In the genomic region with DNA sequence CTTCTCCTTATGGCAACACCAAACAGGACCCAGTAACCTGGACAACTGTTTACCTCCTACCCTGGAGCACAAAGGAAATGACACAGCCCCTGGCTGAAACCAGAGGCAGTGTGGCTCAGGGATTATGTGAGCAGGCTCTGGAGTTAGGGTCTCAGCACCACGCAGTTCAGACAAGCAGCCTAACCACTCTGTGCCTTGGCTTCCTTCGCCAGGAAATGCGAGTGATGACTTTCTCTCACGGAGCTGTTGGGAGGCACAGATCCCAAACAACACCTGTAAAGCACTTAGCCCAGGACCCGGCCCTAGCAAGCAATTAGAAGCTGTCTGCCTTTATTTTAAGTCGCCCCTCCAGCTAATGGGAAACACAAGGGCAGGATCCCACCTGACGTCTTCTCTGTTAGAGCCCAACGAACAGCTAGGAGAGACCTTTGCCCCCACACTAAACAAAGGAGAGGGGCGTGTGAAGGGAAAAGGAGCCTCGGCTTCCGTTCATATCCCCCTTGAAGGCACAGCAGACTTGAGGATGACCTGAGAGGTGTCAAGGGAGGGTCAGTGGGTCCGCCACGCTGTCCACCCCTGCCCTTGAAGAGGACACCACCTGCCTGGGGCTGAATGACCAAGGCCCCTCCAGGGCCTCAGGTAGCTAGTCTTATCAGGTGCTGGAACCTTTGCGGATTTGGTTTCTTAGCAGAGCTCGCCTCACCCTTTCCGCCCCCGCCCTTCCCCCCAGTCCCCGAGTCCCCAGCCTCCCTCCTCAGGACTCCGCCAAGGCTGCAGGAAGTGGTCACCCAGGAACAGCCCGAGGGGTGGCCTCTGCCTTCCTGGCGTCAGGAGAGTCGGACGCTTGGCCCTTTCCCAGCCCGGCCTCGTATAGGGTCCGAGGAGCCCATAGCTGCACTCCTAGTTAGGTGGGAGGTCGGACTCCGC, we compare ENCODE assay signal across 8 cellular contexts. TPM values are rescaled to one million over a fixed set of nuclear protein-coding genes. Genes with fewer than 3 reads are reported as not detected.
DNase-seq lines count a peak whose midpoint lies in the region; ATAC-seq and TF ChIP-seq lines count a peak whose summit lies in the region.

No MANE protein-coding gene starts in this region.

- no peaks in the 10 kb centered on the region for H3K27me3 ChIP-seq in CD4-positive, alpha-beta memory T cell (ENCODE audit: insufficient read depth, low read length)
- H3K27me3 ChIP-seq in SK-N-SH (ENCODE audit: insufficient read depth) (no peaks in the 10 kb centered on the region), smooth muscle cell (ENCODE audit: low read depth) (no peaks in the 10 kb centered on the region)

- WGBS in SK-N-SH (ENCODE audit: low lambda C conversion rate), result 74% methylated on average over 26 of the region's 28 CpGs
- 16% methylated on average over 28 of the region's 28 CpGs for WGBS in smooth muscle cell (ENCODE audit: low lambda C conversion rate)

- peak overlapping the region; percentile 98 for H2AFZ ChIP-seq in SK-N-SH (ENCODE audit: low read depth)
- H2AFZ ChIP-seq in smooth muscle cell (ENCODE audit: low read depth), result peak overlapping the region; percentile 94

- TF ChIP-seq EP300 in SK-N-SH (IDR thresholded peaks at IDR 0.05; ENCODE audit: borderline replicate concordance in 1 of 2, low read depth in 1 of 2, low read length in 1 of 2), result no peak

- H3K9me2 ChIP-seq in SK-N-SH, result no peaks in the 10 kb centered on the region

- CTCF ChIA-PET in CD4-positive, alpha-beta memory T cell (lab: Charles Lee; ENCODE audit: partially characterized antibody), result interaction anchor here (0.7 to 13.2 kb wide), 12 partner anchors 11 to 104 kb away, joined by 3 to 294 read pairs (median 6); partner anchors contain the start of gene SRP9
- CTCF ChIA-PET in SK-N-SH (lab: Yijun Ruan, JAX), result interaction anchor here (0.7 to 3.9 kb wide), 10 partner anchors 13 to 406 kb away, joined by 3 to 21 read pairs (median 4); partner anchors contain the start of gene SRP9

- H3K27me3 Mint-ChIP-seq in CD4-positive, alpha-beta memory T cell, result no peaks in the 10 kb centered on the region
- H3K27me3 Mint-ChIP-seq in HFFc6 (ENCODE audit: insufficient read depth), result no peaks in the 10 kb centered on the region; the same call in 1 of the 2 replicates

- H3K4me3 ChIP-seq in CD4-positive, alpha-beta memory T cell (ENCODE audit: low read length in 2 of 2), result peak overlapping the region; percentile 89 to 98
- H3K4me3 ChIP-seq in SK-N-SH (ENCODE audit: low read depth in 2 of 2, low read length in 1 of 2) (peak overlapping the region; percentile 78 to 89), smooth muscle cell (peak overlapping the region; percentile 93)

- H3K27ac Mint-ChIP-seq in CD4-positive, alpha-beta memory T cell, result peak overlapping the region; percentile 93 to 97 (median 96)
- H3K27ac Mint-ChIP-seq in HFFc6, result peak overlapping the region; percentile 88

- peaks cover 22 to 46% of the 10 kb centered on the region in 2 donors for H3K36me3 Mint-ChIP-seq in CD4-positive, alpha-beta memory T cell
- no peaks in the 10 kb centered on the region for H3K36me3 Mint-ChIP-seq in HFFc6 (ENCODE audit: low read depth)

- intact Hi-C loops in CD4-positive, alpha-beta memory T cell (cut with micrococcal nuclease), result loop anchor here (1.0 to 5.0 kb wide), 5 partner anchors 15 to 181 kb away; partner anchors contain the start of gene H3-3A

- peak overlapping the region; percentile 94 for H3K4me2 ChIP-seq in SK-N-SH
- H3K4me2 ChIP-seq in smooth muscle cell, result peak overlapping the region; percentile 91

- H3K79me2 ChIP-seq in SK-N-SH (ENCODE audit: insufficient read depth) (peaks cover 7% of the 10 kb centered on the region; the same call in 1 of the 2 replicates), smooth muscle cell (ENCODE audit: low read depth) (peaks cover 3% of the 10 kb centered on the region)

- peak; percentile 45 to 72 (median 50) for DNase-seq in CD4-positive, alpha-beta memory T cell
- DNase-seq in HFFc6, result peak; percentile 36
- peak; percentile 41 for DNase-seq in SK-N-SH
- DNase-seq in T47D (ENCODE audit: low read depth in 1 of 2, low spot score in 1 of 2), result peak; percentile 73 to 78
- peak; percentile 86 for DNase-seq in islet precursor cell
- DNase-seq in smooth muscle cell (lab: John Stamatoyannopoulos, UW; ENCODE audit: unreplicated experiment), result no peak
- no peak for DNase-seq in NCI-H226

- POLR2A ChIA-PET in CD4-positive, alpha-beta memory T cell (lab: Charles Lee; ENCODE audit: partially characterized antibody), result interaction anchor here (0.7 to 17.9 kb wide), 29 partner anchors 9 to 527 kb away, joined by 3 to 730 read pairs (median 8); partner anchors contain the start of genes EPHX1, H3-3A, LBR and PARP1
- POLR2A ChIA-PET in SK-N-SH (lab: Yijun Ruan, JAX), result interaction anchor here (1.1 kb wide), 1 partner anchor 104 kb away, joined by 3 read pairs; the partner anchor contains the start of gene SRP9

- no peak for TF ChIP-seq RAD21 in SK-N-SH (IDR thresholded peaks at IDR 0.05; ENCODE audit: low read length)

- peaks cover 41 to 65% (median 52%) of the 10 kb centered on the region in 4 donors for H3K4me1 Mint-ChIP-seq in CD4-positive, alpha-beta memory T cell
- H3K4me1 Mint-ChIP-seq in HFFc6 (ENCODE audit: low read depth), result peaks cover 44% of the 10 kb centered on the region

- H4K20me1 ChIP-seq in SK-N-SH (ENCODE audit: insufficient read depth) (no peaks in the 10 kb centered on the region), smooth muscle cell (ENCODE audit: low read depth) (peaks cover 31% of the 10 kb centered on the region)

- no peak for ATAC-seq in HG03342 (IDR thresholded peaks at IDR 0.05; ENCODE audit: unreplicated experiment)

- TF ChIP-seq CTCF in HFFc6 (IDR thresholded peaks at IDR 0.05) (no peak), SK-N-SH (IDR thresholded peaks at IDR 0.05) (no peak), smooth muscle cell (IDR thresholded peaks at IDR 0.05; ENCODE audit: borderline replicate concordance, insufficient read depth, poor library complexity, severe bottlenecking) (no peak)

- H3K36me3 ChIP-seq in CD4-positive, alpha-beta memory T cell (ENCODE audit: insufficient read depth, low read length), result peaks cover 30% of the 10 kb centered on the region
- H3K36me3 ChIP-seq in SK-N-SH (replicated peaks in 1 of 2; ENCODE audit: control insufficient read depth in 1 of 2, insufficient read depth in 2 of 2, low read length in 1 of 2), result no peaks in the 10 kb centered on the region
- H3K36me3 ChIP-seq in smooth muscle cell (ENCODE audit: low read depth), result no peaks in the 10 kb centered on the region

- H3F3A ChIP-seq in SK-N-SH (replicated peaks; ENCODE audit: insufficient read depth), result peaks cover 4% of the 10 kb centered on the region
- no peaks in the 10 kb centered on the region for H3F3A ChIP-seq in smooth muscle cell (ENCODE audit: low read depth)

- H3K9ac ChIP-seq in SK-N-SH (peak overlapping the region; percentile 85), smooth muscle cell (ENCODE audit: low read depth) (peak overlapping the region; percentile 70)

- H3K4me1 ChIP-seq in CD4-positive, alpha-beta memory T cell (ENCODE audit: insufficient read depth, low read length), result peaks cover 55% of the 10 kb centered on the region
- peaks cover 0 to 34% of the 10 kb centered on the region in 2 experiments; a peak in 1 of 4 replicates for H3K4me1 ChIP-seq in SK-N-SH (ENCODE audit: control insufficient read depth in 1 of 2, insufficient read depth in 2 of 2, low read depth in 1 of 2, low read length in 1 of 2)
- H3K4me1 ChIP-seq in smooth muscle cell (ENCODE audit: low read depth), result no peaks in the 10 kb centered on the region

- peak overlapping the region; percentile 95 to 99 (median 98) for H3K4me3 Mint-ChIP-seq in CD4-positive, alpha-beta memory T cell
- peak overlapping the region; percentile 94 for H3K4me3 Mint-ChIP-seq in HFFc6

- no peaks in the 10 kb centered on the region for H3K9me3 Mint-ChIP-seq in CD4-positive, alpha-beta memory T cell
- H3K9me3 Mint-ChIP-seq in HFFc6, result no peaks in the 10 kb centered on the region

- in situ Hi-C loops in T47D (cut with HindIII; ENCODE audit: low pct_unique_long_range_greater_than_20kb, low sequenced_read_pairs), result no loop called here

- no peaks in the 10 kb centered on the region for H3K9me3 ChIP-seq in CD4-positive, alpha-beta memory T cell (ENCODE audit: control insufficient read depth in 1 of 2, low read length in 2 of 2)
- H3K9me3 ChIP-seq in SK-N-SH (no peaks in the 10 kb centered on the region), smooth muscle cell (replicated peaks; ENCODE audit: low read depth) (no peaks in the 10 kb centered on the region)

- H3K27ac ChIP-seq in CD4-positive, alpha-beta memory T cell (ENCODE audit: low read depth, low read length), result peak overlapping the region; percentile 84
- H3K27ac ChIP-seq in SK-N-SH (ENCODE audit: low read depth in 2 of 2, low read length in 1 of 2) (peak overlapping the region; percentile 7 to 46; a peak in 1 of 4 replicates), smooth muscle cell (ENCODE audit: low read depth) (peak overlapping the region; percentile 11)

RNA-seq across cellular contexts. Expression of gene TMEM63A, which starts 0.8 kb away (rescaled TPM):
- 100 to 1,000 TPM; 476 to 507 TPM for total RNA-seq in CD4-positive, alpha-beta memory T cell
- polyA plus RNA-seq in CD4-positive, alpha-beta memory T cell, result 10 to 100 TPM; 46.2 to 79.5 TPM
- total RNA-seq in HFFc6 (2021; fragmentation: NEBNext Ultra II Directional; extraction: Animal tissue kit (Norgen Biotek cat#: 25700)), result 10 to 100 TPM; 18.9 to 29.1 (median 22.0) TPM
- 13.5 and 18.5 TPM in 2 replicates for polyA plus RNA-seq in SK-N-SH (2012; rRNA removed)
- polyA plus RNA-seq in SK-N-SH (2012; cell fraction: cytosol; rRNA removed), result 3.2 and 5.1 TPM in 2 replicates
- polyA plus RNA-seq in SK-N-SH (2012; cell fraction: nucleus; rRNA removed), result 83.1 and 85.6 TPM in 2 replicates
- 12.0 and 12.3 TPM in 2 replicates for total RNA-seq in smooth muscle cell
- polyA plus RNA-seq in smooth muscle cell, result 10.9 and 17.9 TPM in 2 replicates

RNA-seq across cellular contexts. Expression of gene LEFTY1, which starts 7.6 kb away (rescaled TPM):
- under 1 TPM; 0.55 to 0.75 TPM for total RNA-seq in CD4-positive, alpha-beta memory T cell
- not detected for polyA plus RNA-seq in CD4-positive, alpha-beta memory T cell
- total RNA-seq in HFFc6 (2021; fragmentation: NEBNext Ultra II Directional; extraction: Animal tissue kit (Norgen Biotek cat#: 25700)), result not detected
- polyA plus RNA-seq in SK-N-SH (2012; rRNA removed) (0.05 and 0.07 TPM in 2 replicates), smooth muscle cell (0.46 TPM in 1 of 2 replicates, not detected in the other)
- polyA plus RNA-seq in SK-N-SH (2012; cell fraction: cytosol; rRNA removed), result 0.04 and 0.05 TPM in 2 replicates
- 0.33 and 0.50 TPM in 2 replicates for polyA plus RNA-seq in SK-N-SH (2012; cell fraction: nucleus; rRNA removed)
- total RNA-seq in smooth muscle cell, result not detected in 2 replicates

RNA-seq across cellular contexts. Expression of gene PYCR2, which starts 42.7 kb away (rescaled TPM):
- 100 to 1,000 TPM; 102 to 116 TPM for total RNA-seq in CD4-positive, alpha-beta memory T cell
- polyA plus RNA-seq in CD4-positive, alpha-beta memory T cell, result 10 to 100 TPM; 73.6 to 86.6 TPM
- 10 to 100 TPM; 50.7 to 56.3 (median 52.8) TPM for total RNA-seq in HFFc6 (2021; fragmentation: NEBNext Ultra II Directional; extraction: Animal tissue kit (Norgen Biotek cat#: 25700))
- polyA plus RNA-seq in SK-N-SH (2012; rRNA removed), result 95.3 and 124 TPM in 2 replicates
- 49.6 and 70.6 TPM in 2 replicates for polyA plus RNA-seq in SK-N-SH (2012; cell fraction: cytosol; rRNA removed)
- 175 and 177 TPM in 2 replicates for polyA plus RNA-seq in SK-N-SH (2012; cell fraction: nucleus; rRNA removed)
- 15.1 and 20.1 TPM in 2 replicates for total RNA-seq in smooth muscle cell
- polyA plus RNA-seq in smooth muscle cell, result 40.5 and 44.3 TPM in 2 replicates

RNA-seq across cellular contexts. Expression of gene LEFTY2, which starts 59.7 kb away (rescaled TPM):
- total RNA-seq in CD4-positive, alpha-beta memory T cell, result not detected
- polyA plus RNA-seq in CD4-positive, alpha-beta memory T cell, result not detected
- not detected for total RNA-seq in HFFc6 (2021; fragmentation: NEBNext Ultra II Directional; extraction: Animal tissue kit (Norgen Biotek cat#: 25700))
- polyA plus RNA-seq in SK-N-SH (2012; rRNA removed) (not detected in 2 replicates), smooth muscle cell (0.25 and 2.3 TPM in 2 replicates)
- polyA plus RNA-seq in SK-N-SH (2012; cell fraction: cytosol; rRNA removed), result 0.01 TPM in 1 of 2 replicates, not detected in the other
- not detected in 2 replicates for polyA plus RNA-seq in SK-N-SH (2012; cell fraction: nucleus; rRNA removed)
- 0.09 and 0.36 TPM in 2 replicates for total RNA-seq in smooth muscle cell

Comparison
In these comparisons a context has a peak if more than half of its experiments do, and no peak if none do; other contexts are left out.
1. DNase-seq: peak in CD4-positive, alpha-beta memory T cell (5 of 5), HFFc6 (single experiment), SK-N-SH (single experiment), T47D (2 of 2) and islet precursor cell (single experiment); none in smooth muscle cell (single experiment) and NCI-H226 (single experiment).
2. H3K27ac ChIP-seq: peak in every context shown above with its lines; median percentile 84 in CD4-positive, alpha-beta memory T cell; 26 in SK-N-SH; 11 in smooth muscle cell.
3. RNA of gene TMEM63A, which starts 0.8 kb away (total RNA-seq): 476 to 507 TPM in CD4-positive, alpha-beta memory T cell; 18.9 to 29.1 TPM in HFFc6 and 12.0 to 12.3 TPM in smooth muscle cell; every median in the first group is over 10 times any median in the second.
4. Peak in every context shown above with its lines, with median percentiles within 50 percentile points of each other: H3K4me3 ChIP-seq.